8 cellular contexts compared by ENCODE assay signal in genomic region chr10:68526634-68527132, GRCh38.
DNase-seq lines count a peak whose midpoint lies in the region; ATAC-seq lines count a peak whose summit lies in the region.

No MANE protein-coding gene starts in this region.

- DNase-seq in stimulated activated naive CD8-positive, alpha-beta T cell treated with anti-CD3 and anti-CD28 coated beads, Interleukin-15, Interleukin-2, amounts not matched to agents 100 U/mL and 50 U/mL, for 24 hours, result no peak
- peak in 3 of 61 donors; percentile 36 to 48 (median 36) for DNase-seq in caudate nucleus (lab: John Stamatoyannopoulos, UW)
- DNase-seq in globus pallidus (ENCODE audit: low spot score), result no peak
- DNase-seq in AG08396 (ENCODE audit: low spot score), result no peak

- H3K4me1 ChIP-seq in mucosa of rectum (ENCODE audit: control insufficient read depth in 2 of 2, insufficient read depth in 2 of 2, low read length in 2 of 2), result peaks cover 4 to 6% of the 10 kb centered on the region in 2 donors

- H3K4me3 Mint-ChIP-seq in stimulated activated naive CD8-positive, alpha-beta T cell treated with anti-CD3 and anti-CD28 coated beads, Interleukin-15, Interleukin-2, amounts not matched to agents 100 ng/mL and 50 ng/mL, for 24 hours, result peak overlapping the region; percentile 92

- peak overlapping the region; percentile 91 to 96 for H3K4me3 ChIP-seq in mucosa of rectum (ENCODE audit: low read length in 2 of 2)

- peak overlapping the region; percentile 82 for H3K27ac Mint-ChIP-seq in stimulated activated naive CD8-positive, alpha-beta T cell treated with anti-CD3 and anti-CD28 coated beads, Interleukin-15, Interleukin-2, amounts not matched to agents 100 ng/mL and 50 ng/mL, for 24 hours

- no peaks in the 10 kb centered on the region for H3K36me3 Mint-ChIP-seq in stimulated activated naive CD8-positive, alpha-beta T cell treated with anti-CD3 and anti-CD28 coated beads, Interleukin-15, Interleukin-2, amounts not matched to agents 100 ng/mL and 50 ng/mL, for 24 hours (ENCODE audit: low read depth)

- no peaks in the 10 kb centered on the region for H3K36me3 ChIP-seq in mucosa of rectum (ENCODE audit: control insufficient read depth in 2 of 2, insufficient read depth in 2 of 2, low read length in 2 of 2)

- H3K4me1 Mint-ChIP-seq in stimulated activated naive CD8-positive, alpha-beta T cell treated with anti-CD3 and anti-CD28 coated beads, Interleukin-15, Interleukin-2, amounts not matched to agents 100 ng/mL and 50 ng/mL, for 24 hours (ENCODE audit: low read depth), result peaks cover 6% of the 10 kb centered on the region

- H3K9me3 ChIP-seq in mucosa of rectum (ENCODE audit: control insufficient read depth in 2 of 2, low read length in 2 of 2), result no peaks in the 10 kb centered on the region

- peak overlapping the region; percentile 85 to 90 for H3K9ac ChIP-seq in mucosa of rectum (ENCODE audit: low read depth in 1 of 2, low read length in 2 of 2)

- no peaks in the 10 kb centered on the region for H3K27me3 ChIP-seq in mucosa of rectum (ENCODE audit: control insufficient read depth in 2 of 2, insufficient read depth in 2 of 2, low read length in 2 of 2)

- no peaks in the 10 kb centered on the region for H3K9me3 Mint-ChIP-seq in stimulated activated naive CD8-positive, alpha-beta T cell treated with anti-CD3 and anti-CD28 coated beads, Interleukin-15, Interleukin-2, amounts not matched to agents 100 ng/mL and 50 ng/mL, for 24 hours

- H3K27me3 Mint-ChIP-seq in stimulated activated naive CD8-positive, alpha-beta T cell treated with anti-CD3 and anti-CD28 coated beads, Interleukin-15, Interleukin-2, amounts not matched to agents 100 ng/mL and 50 ng/mL, for 24 hours, result no peaks in the 10 kb centered on the region

- no peak for ATAC-seq in stimulated activated naive CD8-positive, alpha-beta T cell treated with anti-CD3 and anti-CD28 coated beads, Interleukin-15, Interleukin-2, amounts not matched to agents 100 U/mL and 50 U/mL, for 24 hours
- no peak for ATAC-seq in GM21723 (IDR thresholded peaks at IDR 0.05; ENCODE audit: unreplicated experiment)
- no peak for ATAC-seq in HG03095 (IDR thresholded peaks at IDR 0.05; ENCODE audit: unreplicated experiment)

- H3K27ac ChIP-seq in caudate nucleus (ENCODE audit: low read depth, low read length) (peak overlapping the region; percentile 85), mucosa of rectum (ENCODE audit: low read depth in 2 of 2, low read length in 2 of 2) (peak overlapping the region; percentile 90 to 93)
